In genomic region chr7:129688503-129689222, GRCh38 we compare ENCODE assay signal across 29 cellular contexts.
"Had no signal": no experiment of that assay in that cellular context is flagged by ENCODE, and none has a peak within 500 bp of the region (broad histone marks: within the 10 kb centered on the region; RNA-seq: fewer than 3 reads in every experiment).

No MANE protein-coding gene starts in this region.

- DNase-seq: activated CD4-positive, alpha-beta T cell treated with anti-CD3 and anti-CD28 coated beads for 4 hours; activated CD4-positive, alpha-beta T cell treated with anti-CD3 and anti-CD28 coated beads, Interleukin-2, amount 50 U/mL, for 4 hours; activated CD4-positive, CD25-positive, alpha-beta regulatory T cell; activated effector memory CD4-positive, alpha-beta T cell treated with Interleukin-2 at 50 U/mL for 16 hours; activated naive CD4-positive, alpha-beta T cell treated with Interleukin-2 at 50 U/mL for 16 hours; adrenal gland; left lung; lower lobe of right lung; mesenchymal stem cell; pancreas; stimulated activated CD4-positive, alpha-beta T cell treated with anti-CD3 and anti-CD28 coated beads, Interleukin-1b, Interleukin-23, amount 100 ng/mL, for 48 hours; stimulated activated CD4-positive, alpha-beta T cell treated with anti-CD3 and anti-CD28 coated beads, Interleukin-4, amount 100 ng/mL, for 4 hours; stimulated activated CD8-positive, alpha-beta memory T cell treated with anti-CD3 and anti-CD28 coated beads, Interleukin-4, amount 100 ng/mL, for 48 hours; stimulated activated naive B cell treated with anti-CD40 and anti-IgM and Interleukin-4, amounts not matched to agents 10 μg/mL and 1 μg/mL and 100 μg/mL, for 72 hours; stomach; T-helper 1 cell; thyroid gland; upper lobe of left lung had no signal

- H3K4me1 ChIP-seq: adrenal gland, ascending aorta, left lung, lower lobe of right lung, pancreas, prostate gland, thyroid gland, upper lobe of left lung, vagina had no signal

- H3K9me3 Mint-ChIP-seq: nephron; stimulated activated naive B cell treated with anti-CD40 and anti-IgM and Interleukin-4, amounts not matched to agents 10 μg/mL and 1 μg/mL and 100 μg/mL, for 72 hours; T-helper 2 cell treated with Interferon-gamma antibody and Interleukin-4, amounts not matched to agents 5 μg/mL and 100 μg/mL, for 36 hours had no signal

- H3K27me3 Mint-ChIP-seq: activated naive CD8-positive, alpha-beta T cell; stimulated activated naive B cell treated with anti-CD40 and anti-IgM and Interleukin-4, amounts not matched to agents 10 μg/mL and 1 μg/mL and 100 μg/mL, for 72 hours had no signal

- H3K9me3 ChIP-seq: adrenal gland, ascending aorta, left lung, lower lobe of right lung, neutrophil, pancreas, prostate gland, stomach, thyroid gland, upper lobe of left lung, vagina had no signal

- H3K4me3 ChIP-seq: adrenal gland, ascending aorta, cardiac muscle cell, left lung, lower lobe of right lung, pancreas, prostate gland, smooth muscle cell, stomach, thyroid gland, upper lobe of left lung, vagina had no signal

- H3K27ac Mint-ChIP-seq: activated naive CD8-positive, alpha-beta T cell; brain; nephron; stimulated activated naive B cell treated with anti-CD40 and anti-IgM and Interleukin-4, amounts not matched to agents 10 μg/mL and 1 μg/mL and 100 μg/mL, for 72 hours; T-helper 2 cell treated with Interferon-gamma antibody and Interleukin-4, amounts not matched to agents 5 μg/mL and 100 μg/mL, for 36 hours had no signal

- H3K4me1 Mint-ChIP-seq: brain; nephron; stimulated activated naive B cell treated with anti-CD40 and anti-IgM and Interleukin-4, amounts not matched to agents 10 μg/mL and 1 μg/mL and 100 μg/mL, for 72 hours had no signal

- H3K27me3 ChIP-seq: adrenal gland, ascending aorta, cardiac muscle cell, left lung, neutrophil, pancreas, stomach, thyroid gland, upper lobe of left lung, vagina had no signal

- H3K4me3 Mint-ChIP-seq: activated naive CD8-positive, alpha-beta T cell; brain; nephron; stimulated activated naive B cell treated with anti-CD40 and anti-IgM and Interleukin-4, amounts not matched to agents 10 μg/mL and 1 μg/mL and 100 μg/mL, for 72 hours; T-helper 2 cell treated with Interferon-gamma antibody and Interleukin-4, amounts not matched to agents 5 μg/mL and 100 μg/mL, for 36 hours had no signal

- ATAC-seq: esophagus mucosa; left lung; lower lobe of right lung; pancreas; stimulated activated naive B cell treated with anti-CD40 and anti-IgM and Interleukin-4, amounts not matched to agents 10 μg/mL and 1 μg/mL and 100 μg/mL, for 72 hours had no signal

- H3K36me3 ChIP-seq: cardiac muscle cell had no signal
